ENCODE assay signal across 23 cellular contexts in the genomic region with DNA sequence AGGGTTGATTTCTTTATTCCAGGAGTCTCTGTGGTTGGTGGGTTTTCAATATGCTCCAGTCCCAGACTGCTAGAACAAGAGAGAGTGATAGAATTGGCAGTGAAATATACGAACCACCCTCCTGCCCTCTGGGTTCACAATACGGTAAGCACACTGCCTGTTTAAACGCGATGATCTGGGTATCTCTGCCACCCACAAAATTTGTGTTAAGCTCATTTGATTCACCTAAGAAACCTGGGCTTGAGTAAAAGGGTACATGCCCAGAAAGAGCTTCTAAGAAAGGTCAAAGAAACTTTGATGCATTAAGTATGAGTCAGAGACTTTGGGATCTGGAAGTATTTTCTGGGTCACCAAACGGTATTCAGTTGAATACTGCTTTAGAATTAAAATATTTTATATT. TPM values are rescaled to one million over a fixed set of nuclear protein-coding genes. Genes with fewer than 3 reads are reported as not detected.
DNase-seq lines count a peak whose midpoint lies in the region; TF ChIP-seq lines count a peak whose summit lies in the region.
"Had no signal": no experiment of that assay in that cellular context is flagged by ENCODE, and none has a peak within 500 bp of the region (broad histone marks: within the 10 kb centered on the region; RNA-seq: fewer than 3 reads in every experiment).

No MANE protein-coding gene starts in this region.

- TF ChIP-seq EP300 in stomach (IDR thresholded peaks at IDR 0.05), result no peak

- H3K4me1 Mint-ChIP-seq in activated CD4-positive, alpha-beta memory T cell treated with anti-CD3 and anti-CD28 coated beads for 36 hours (ENCODE audit: low read depth), result peaks cover 88% of the 10 kb centered on the region
- peaks cover 82% of the 10 kb centered on the region for H3K4me1 Mint-ChIP-seq in activated CD4-positive, alpha-beta memory T cell treated with anti-CD3 and anti-CD28 coated beads, Interleukin-2, amount 10 ng/mL, durations not matched to agents 7 days and 5 days
- peaks cover 82 to 96% (median 95%) of the 10 kb centered on the region in 3 donors for H3K4me1 Mint-ChIP-seq in CD8-positive, alpha-beta memory T cell
- peaks cover 15% of the 10 kb centered on the region for H3K4me1 Mint-ChIP-seq in endothelial cell (ENCODE audit: unreplicated experiment)

- TF ChIP-seq POLR2A in stomach (IDR thresholded peaks at IDR 0.05), result no peak

- H3K27ac Mint-ChIP-seq in activated CD4-positive, alpha-beta memory T cell treated with anti-CD3 and anti-CD28 coated beads for 36 hours, result peak overlapping the region; percentile 82
- H3K27ac Mint-ChIP-seq in activated CD4-positive, alpha-beta memory T cell treated with anti-CD3 and anti-CD28 coated beads, Interleukin-2, amount 10 ng/mL, durations not matched to agents 7 days and 5 days, result no peak overlapping the region
- H3K27ac Mint-ChIP-seq in CD8-positive, alpha-beta memory T cell, result peak overlapping the region; percentile 57 to 97 (median 76)
- no peak overlapping the region for H3K27ac Mint-ChIP-seq in endothelial cell (ENCODE audit: unreplicated experiment)

- 86 to 92% (median 90%) methylated on average over 5 of the region's 5 CpGs for WGBS in stomach, 5 donors

- peaks cover 13% of the 10 kb centered on the region for H3K9me3 Mint-ChIP-seq in activated CD4-positive, alpha-beta memory T cell treated with anti-CD3 and anti-CD28 coated beads for 36 hours
- peaks cover 21% of the 10 kb centered on the region for H3K9me3 Mint-ChIP-seq in activated CD4-positive, alpha-beta memory T cell treated with anti-CD3 and anti-CD28 coated beads, Interleukin-2, amount 10 ng/mL, durations not matched to agents 7 days and 5 days
- H3K9me3 Mint-ChIP-seq in CD8-positive, alpha-beta memory T cell, result peaks cover 0 to 11% (median 8%) of the 10 kb centered on the region in 5 donors
- H3K9me3 Mint-ChIP-seq in endothelial cell (ENCODE audit: unreplicated experiment), result no peaks in the 10 kb centered on the region

- intact Hi-C loops in activated CD4-positive, alpha-beta memory T cell treated with anti-CD3 and anti-CD28 coated beads for 36 hours (cut with micrococcal nuclease), result loop anchor here (5.0 kb wide), 1 partner anchor 592 kb away; no protein-coding TSS in a partner anchor
- intact Hi-C loops in stomach (cut with DNase I; ENCODE audit: low total_unique reads), result no loop called here

- H3K4me3 Mint-ChIP-seq in activated CD4-positive, alpha-beta memory T cell treated with anti-CD3 and anti-CD28 coated beads for 36 hours, result peak overlapping the region; percentile 17
- no peak overlapping the region for H3K4me3 Mint-ChIP-seq in activated CD4-positive, alpha-beta memory T cell treated with anti-CD3 and anti-CD28 coated beads, Interleukin-2, amount 10 ng/mL, durations not matched to agents 7 days and 5 days
- H3K4me3 Mint-ChIP-seq in CD8-positive, alpha-beta memory T cell, result peak overlapping the region; percentile 39 to 73 (median 46)
- no peak overlapping the region for H3K4me3 Mint-ChIP-seq in endothelial cell (ENCODE audit: unreplicated experiment)

- no peaks in the 10 kb centered on the region for H3K79me2 ChIP-seq in osteoblast (ENCODE audit: insufficient read depth, low read length)

- H3K27me3 ChIP-seq in CD8-positive, alpha-beta memory T cell (ENCODE audit: insufficient read depth, low read length, poor library complexity, severe bottlenecking), result no peaks in the 10 kb centered on the region
- H3K27me3 ChIP-seq in osteoblast (ENCODE audit: insufficient read depth, low read length), result no peaks in the 10 kb centered on the region
- H3K27me3 ChIP-seq in stomach, result no peaks in the 10 kb centered on the region
- H3K27me3 ChIP-seq: ascending aorta; BLaER1 treated with 17β-estradiol and CSF1 and Interleukin-3, amounts not matched to agents 10 nM and 100 nM had no signal

- no peaks in the 10 kb centered on the region for H3K9me3 ChIP-seq in CD8-positive, alpha-beta memory T cell (ENCODE audit: low read length)
- H3K9me3 ChIP-seq in osteoblast (ENCODE audit: low read depth, low read length), result no peaks in the 10 kb centered on the region
- H3K9me3 ChIP-seq in stomach, result no peaks in the 10 kb centered on the region
- H3K9me3 ChIP-seq: HAP-1, left ventricle myocardium inferior had no signal

- peaks cover 29% of the 10 kb centered on the region for H3K36me3 ChIP-seq in CD8-positive, alpha-beta memory T cell (ENCODE audit: insufficient read depth, low read length)
- no peaks in the 10 kb centered on the region for H3K36me3 ChIP-seq in osteoblast (ENCODE audit: insufficient read depth, low read length)
- peaks cover 9 to 52% (median 42%) of the 10 kb centered on the region in 4 donors for H3K36me3 ChIP-seq in stomach
- H3K36me3 ChIP-seq: ascending aorta had no signal

- no peak for DNase-seq in activated CD4-positive, alpha-beta memory T cell treated with anti-CD3 and anti-CD28 coated beads for 36 hours
- no peak for DNase-seq in activated CD4-positive, alpha-beta memory T cell treated with anti-CD3 and anti-CD28 coated beads, Interleukin-2, amount 10 ng/mL, durations not matched to agents 7 days and 5 days
- DNase-seq in CD8-positive, alpha-beta memory T cell, result no peak
- peak; percentile 18 for DNase-seq in activated naive CD4-positive, alpha-beta T cell treated with anti-CD3 and anti-CD28 coated beads, Interleukin-2, amount 50 U/mL, for 16 hours
- DNase-seq in osteoblast (ENCODE audit: insufficient read length, low spot score, missing footprints), result peak; percentile 31
- no peak for DNase-seq in stomach
- DNase-seq in cortex of kidney (lab: John Stamatoyannopoulos, UW), result no peak
- DNase-seq in endothelial cell (ENCODE audit: low spot score), result no peak
- DNase-seq: activated CD8-positive, alpha-beta memory T cell treated with anti-CD3 and anti-CD28 coated beads for 24 hours; activated effector memory CD4-positive, alpha-beta T cell treated with Interleukin-2 at 50 U/mL for 16 hours; dermis blood vessel endothelial cell; KG1; left ventricle myocardium inferior; NCI-H1436 treated with DMSO at 0.1 percent for 48 hours; NCI-H510A treated with DMSO at 0.1 percent for 48 hours; SHP77; stimulated activated CD4-positive, alpha-beta T cell treated with anti-CD3 and anti-CD28 coated beads, Interleukin-1b, Interleukin-23, amount 100 ng/mL, for 48 hours; SW 1271 had no signal

- H3K36me3 Mint-ChIP-seq in activated CD4-positive, alpha-beta memory T cell treated with anti-CD3 and anti-CD28 coated beads for 36 hours, result peaks cover 39% of the 10 kb centered on the region
- peaks cover 77% of the 10 kb centered on the region for H3K36me3 Mint-ChIP-seq in activated CD4-positive, alpha-beta memory T cell treated with anti-CD3 and anti-CD28 coated beads, Interleukin-2, amount 10 ng/mL, durations not matched to agents 7 days and 5 days (ENCODE audit: low read depth)
- peaks cover 35 to 68% (median 53%) of the 10 kb centered on the region in 3 donors for H3K36me3 Mint-ChIP-seq in CD8-positive, alpha-beta memory T cell
- peaks cover 49% of the 10 kb centered on the region for H3K36me3 Mint-ChIP-seq in endothelial cell (ENCODE audit: low read depth, unreplicated experiment)

- H2AFZ ChIP-seq in osteoblast (ENCODE audit: low read length), result no peak overlapping the region

- peaks cover 93% of the 10 kb centered on the region for H3K4me1 ChIP-seq in CD8-positive, alpha-beta memory T cell (ENCODE audit: insufficient read depth, low read length)
- H3K4me1 ChIP-seq in osteoblast (ENCODE audit: insufficient read depth, low read length), result peaks cover 23% of the 10 kb centered on the region
- H3K4me1 ChIP-seq in stomach, result peaks cover 0 to 5% (median under 1%) of the 10 kb centered on the region in 4 donors
- H3K4me1 ChIP-seq: ascending aorta, HAP-1 had no signal

- no peaks in the 10 kb centered on the region for H3K27me3 Mint-ChIP-seq in activated CD4-positive, alpha-beta memory T cell treated with anti-CD3 and anti-CD28 coated beads for 36 hours
- H3K27me3 Mint-ChIP-seq in activated CD4-positive, alpha-beta memory T cell treated with anti-CD3 and anti-CD28 coated beads, Interleukin-2, amount 10 ng/mL, durations not matched to agents 7 days and 5 days, result no peaks in the 10 kb centered on the region
- no peaks in the 10 kb centered on the region for H3K27me3 Mint-ChIP-seq in CD8-positive, alpha-beta memory T cell
- no peaks in the 10 kb centered on the region for H3K27me3 Mint-ChIP-seq in endothelial cell (ENCODE audit: unreplicated experiment)
- H3K27me3 Mint-ChIP-seq: naive B cell had no signal

- CTCF ChIA-PET in activated CD4-positive, alpha-beta memory T cell treated with anti-CD3 and anti-CD28 coated beads for 36 hours (lab: Charles Lee), result interaction anchor here (0.7 to 9.8 kb wide), 8 partner anchors 8 to 29 kb away, joined by 3 to 228 read pairs (median 7); no protein-coding TSS in a partner anchor
- CTCF ChIA-PET in activated CD4-positive, alpha-beta memory T cell treated with anti-CD3 and anti-CD28 coated beads, Interleukin-2, amount 10 ng/mL, durations not matched to agents 7 days and 5 days (lab: Charles Lee), result interaction anchor here (0.6 to 2.4 kb wide), 4 partner anchors 10 to 190 kb away, joined by 3 to 20 read pairs (median 4); no protein-coding TSS in a partner anchor
- CTCF ChIA-PET in CD8-positive, alpha-beta memory T cell (lab: Charles Lee), result interaction anchor here (0.8 to 9.8 kb wide), 6 partner anchors 10 to 255 kb away, joined by 3 to 286 read pairs (median 4); no protein-coding TSS in a partner anchor

- TF ChIP-seq CTCF in osteoblast (IDR thresholded peaks at IDR 0.05; ENCODE audit: extremely low read depth, low read depth, low read length) (no peak), stomach (IDR thresholded peaks at IDR 0.05) (no peak), endothelial cell (IDR thresholded peaks at IDR 0.05; ENCODE audit: unreplicated experiment) (no peak)

- POLR2A ChIA-PET in activated CD4-positive, alpha-beta memory T cell treated with anti-CD3 and anti-CD28 coated beads for 36 hours (lab: Charles Lee), result interaction anchor here (1.0 to 1.9 kb wide), 4 partner anchors 10 to 229 kb away, joined by 3 to 5 read pairs (median 4); no protein-coding TSS in a partner anchor
- POLR2A ChIA-PET in activated CD4-positive, alpha-beta memory T cell treated with anti-CD3 and anti-CD28 coated beads, Interleukin-2, amount 10 ng/mL, durations not matched to agents 7 days and 5 days (lab: Charles Lee), result interaction anchor here (1.0 to 1.7 kb wide), 2 partner anchors 9 to 17 kb away, joined by 3 to 4 read pairs; no protein-coding TSS in a partner anchor
- POLR2A ChIA-PET in CD8-positive, alpha-beta memory T cell (lab: Charles Lee), result interaction anchor here (0.9 to 1.8 kb wide), 6 partner anchors 8 to 30 kb away, joined by 3 to 4 read pairs (median 4); a partner anchor contains a TSS

- peaks cover 3% of the 10 kb centered on the region for H4K20me1 ChIP-seq in osteoblast (ENCODE audit: insufficient read depth, low read length)

- H3K4me3 ChIP-seq in CD8-positive, alpha-beta memory T cell (ENCODE audit: low read length), result peak overlapping the region; percentile 14
- H3K4me3 ChIP-seq in osteoblast (ENCODE audit: insufficient read depth, low read length), result no peak overlapping the region
- no peak overlapping the region for H3K4me3 ChIP-seq in stomach
- H3K4me3 ChIP-seq: ascending aorta; BLaER1 treated with 17β-estradiol and CSF1 and Interleukin-3, amounts not matched to agents 10 nM and 100 nM; HAP-1; left ventricle myocardium inferior; skin epidermis had no signal

- H3K4me2 ChIP-seq in osteoblast (ENCODE audit: insufficient read depth, low read length), result no peak overlapping the region

- no peak overlapping the region for H3K27ac ChIP-seq in CD8-positive, alpha-beta memory T cell (ENCODE audit: low read depth, low read length)
- H3K27ac ChIP-seq in osteoblast (ENCODE audit: low read depth, low read length), result no peak overlapping the region
- no peak overlapping the region for H3K27ac ChIP-seq in stomach
- H3K27ac ChIP-seq: ascending aorta, left ventricle myocardium inferior had no signal

RNA-seq across cellular contexts. Expression of a gene that starts 29.8 kb away (rescaled TPM):
- 10 to 100 TPM; 23.5 to 24.0 TPM for total RNA-seq in activated CD4-positive, alpha-beta memory T cell treated with anti-CD3 and anti-CD28 coated beads for 36 hours
- 10 to 100 TPM; 26.9 to 27.1 TPM for total RNA-seq in activated CD4-positive, alpha-beta memory T cell treated with anti-CD3 and anti-CD28 coated beads, Interleukin-2, amount 10 ng/mL, durations not matched to agents 7 days and 5 days
- total RNA-seq in CD8-positive, alpha-beta memory T cell, result 10 to 100 TPM; 28.6 to 30.1 TPM
- 64.2 TPM for polyA plus RNA-seq in CD8-positive, alpha-beta memory T cell
- total RNA-seq in osteoblast, result 11.2 and 11.9 TPM in 2 replicates
- 10 to 100 TPM in 2 of 5 donors, 1 to 10 TPM in 3; 6.7 to 51.3 (median 7.8) TPM for total RNA-seq in stomach
- 10 to 100 TPM in 1 of 3 donors, 1 to 10 TPM in 2; 5.5 to 10.7 (median 7.4) TPM for polyA plus RNA-seq in stomach
- 10.9 TPM for total RNA-seq in endothelial cell (ENCODE audit: unreplicated experiment)

RNA-seq across cellular contexts. Expression of a gene that starts 30.1 kb away (rescaled TPM):
- 10 to 100 TPM; 23.4 TPM for total RNA-seq in activated CD4-positive, alpha-beta memory T cell treated with anti-CD3 and anti-CD28 coated beads for 36 hours
- 10 to 100 TPM; 16.7 to 19.8 TPM for total RNA-seq in activated CD4-positive, alpha-beta memory T cell treated with anti-CD3 and anti-CD28 coated beads, Interleukin-2, amount 10 ng/mL, durations not matched to agents 7 days and 5 days
- total RNA-seq in CD8-positive, alpha-beta memory T cell, result 10 to 100 TPM; 31.7 to 32.8 TPM
- polyA plus RNA-seq in CD8-positive, alpha-beta memory T cell, result 29.9 TPM
- total RNA-seq in osteoblast (21.4 and 27.4 TPM in 2 replicates), stomach (10 to 100 TPM in 3 of 5 donors, 1 to 10 TPM in 2; 4.7 to 19.6 (median 16.7) TPM), endothelial cell (ENCODE audit: unreplicated experiment) (33.3 TPM)
- polyA plus RNA-seq in stomach, result 10 to 100 TPM in 2 of 3 donors, 1 to 10 TPM in 1; 9.4 to 21.2 (median 19.7) TPM

Comparison
In these comparisons a context has a peak if more than half of its experiments do, and no peak if none do; other contexts are left out.
1. H3K27ac Mint-ChIP-seq: peak in activated CD4-positive, alpha-beta memory T cell treated with anti-CD3 and anti-CD28 coated beads for 36 hours (single experiment) and CD8-positive, alpha-beta memory T cell (8 of 8); none in activated CD4-positive, alpha-beta memory T cell treated with anti-CD3 and anti-CD28 coated beads, Interleukin-2, amount 10 ng/mL, durations not matched to agents 7 days and 5 days (single experiment) and endothelial cell (single experiment).
2. H3K4me3 Mint-ChIP-seq: peak in activated CD4-positive, alpha-beta memory T cell treated with anti-CD3 and anti-CD28 coated beads for 36 hours (single experiment) and CD8-positive, alpha-beta memory T cell (7 of 7); none in activated CD4-positive, alpha-beta memory T cell treated with anti-CD3 and anti-CD28 coated beads, Interleukin-2, amount 10 ng/mL, durations not matched to agents 7 days and 5 days (single experiment) and endothelial cell (single experiment).
3. DNase-seq: peak in activated naive CD4-positive, alpha-beta T cell treated with anti-CD3 and anti-CD28 coated beads, Interleukin-2, amount 50 U/mL, for 16 hours (single experiment) and osteoblast (single experiment); none in activated CD4-positive, alpha-beta memory T cell treated with anti-CD3 and anti-CD28 coated beads for 36 hours (single experiment), activated CD4-positive, alpha-beta memory T cell treated with anti-CD3 and anti-CD28 coated beads, Interleukin-2, amount 10 ng/mL, durations not matched to agents 7 days and 5 days (single experiment), CD8-positive, alpha-beta memory T cell (0 of 5), stomach (single experiment), cortex of kidney (single experiment) and endothelial cell (single experiment).